In the genomic region with DNA sequence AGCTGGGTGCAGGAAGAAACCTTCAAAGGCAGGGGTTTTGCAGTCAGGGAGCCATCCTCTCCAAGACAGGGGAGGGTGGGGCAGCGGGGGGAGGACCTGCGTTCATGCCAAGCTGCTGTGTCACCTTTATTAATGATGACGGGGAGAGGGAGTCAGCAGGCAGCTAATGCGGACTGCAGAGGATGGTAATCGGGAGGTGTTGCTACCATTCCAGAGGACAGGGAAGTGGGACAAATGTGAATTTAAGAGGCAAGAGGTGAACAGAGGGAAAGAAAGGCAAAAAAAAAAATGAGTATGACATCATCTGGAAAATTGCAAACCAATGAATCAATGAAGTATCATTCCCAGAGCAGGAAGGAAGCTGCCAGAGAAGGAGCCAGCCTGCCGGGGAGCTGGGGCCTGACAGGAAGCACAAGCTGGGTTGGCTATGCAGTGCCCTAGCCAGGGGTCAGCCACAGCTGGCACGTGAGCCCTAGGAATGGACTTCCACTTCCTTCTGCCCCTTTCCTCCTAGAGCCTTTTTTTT, we compare ENCODE assay signal across 1 cellular context.
TF ChIP-seq lines count a peak whose summit lies in the region.

No MANE protein-coding gene starts in this region.

TF ChIP-seq in GM23338, 12 proteins besides CTCF, POLR2A, EP300 and RAD21 (continued from another document):
- TF ChIP-seq REST (IDR thresholded peaks at IDR 0.05; ENCODE audit: unreplicated experiment) (no peak), CREB1 (CRISPR knock-in tag; IDR thresholded peaks at IDR 0.05; ENCODE audit: low read depth) (no peak), ZNF331 (CRISPR knock-in tag; IDR thresholded peaks at IDR 0.05; ENCODE audit: low read depth) (no peak), POLR2AphosphoS5 (IDR thresholded peaks at IDR 0.05; ENCODE audit: low read depth) (no peak), ZNF114 (CRISPR knock-in tag; IDR thresholded peaks at IDR 0.05) (no peak), STAT1 (IDR thresholded peaks at IDR 0.05; ENCODE audit: unreplicated experiment) (no peak), NANOG (IDR thresholded peaks at IDR 0.05; ENCODE audit: borderline replicate concordance) (no peak), EZH2phosphoT487 (IDR thresholded peaks at IDR 0.05; ENCODE audit: unreplicated experiment) (no peak), ETS1 (IDR thresholded peaks at IDR 0.05) (no peak)
- TF ChIP-seq, protein P1, sequence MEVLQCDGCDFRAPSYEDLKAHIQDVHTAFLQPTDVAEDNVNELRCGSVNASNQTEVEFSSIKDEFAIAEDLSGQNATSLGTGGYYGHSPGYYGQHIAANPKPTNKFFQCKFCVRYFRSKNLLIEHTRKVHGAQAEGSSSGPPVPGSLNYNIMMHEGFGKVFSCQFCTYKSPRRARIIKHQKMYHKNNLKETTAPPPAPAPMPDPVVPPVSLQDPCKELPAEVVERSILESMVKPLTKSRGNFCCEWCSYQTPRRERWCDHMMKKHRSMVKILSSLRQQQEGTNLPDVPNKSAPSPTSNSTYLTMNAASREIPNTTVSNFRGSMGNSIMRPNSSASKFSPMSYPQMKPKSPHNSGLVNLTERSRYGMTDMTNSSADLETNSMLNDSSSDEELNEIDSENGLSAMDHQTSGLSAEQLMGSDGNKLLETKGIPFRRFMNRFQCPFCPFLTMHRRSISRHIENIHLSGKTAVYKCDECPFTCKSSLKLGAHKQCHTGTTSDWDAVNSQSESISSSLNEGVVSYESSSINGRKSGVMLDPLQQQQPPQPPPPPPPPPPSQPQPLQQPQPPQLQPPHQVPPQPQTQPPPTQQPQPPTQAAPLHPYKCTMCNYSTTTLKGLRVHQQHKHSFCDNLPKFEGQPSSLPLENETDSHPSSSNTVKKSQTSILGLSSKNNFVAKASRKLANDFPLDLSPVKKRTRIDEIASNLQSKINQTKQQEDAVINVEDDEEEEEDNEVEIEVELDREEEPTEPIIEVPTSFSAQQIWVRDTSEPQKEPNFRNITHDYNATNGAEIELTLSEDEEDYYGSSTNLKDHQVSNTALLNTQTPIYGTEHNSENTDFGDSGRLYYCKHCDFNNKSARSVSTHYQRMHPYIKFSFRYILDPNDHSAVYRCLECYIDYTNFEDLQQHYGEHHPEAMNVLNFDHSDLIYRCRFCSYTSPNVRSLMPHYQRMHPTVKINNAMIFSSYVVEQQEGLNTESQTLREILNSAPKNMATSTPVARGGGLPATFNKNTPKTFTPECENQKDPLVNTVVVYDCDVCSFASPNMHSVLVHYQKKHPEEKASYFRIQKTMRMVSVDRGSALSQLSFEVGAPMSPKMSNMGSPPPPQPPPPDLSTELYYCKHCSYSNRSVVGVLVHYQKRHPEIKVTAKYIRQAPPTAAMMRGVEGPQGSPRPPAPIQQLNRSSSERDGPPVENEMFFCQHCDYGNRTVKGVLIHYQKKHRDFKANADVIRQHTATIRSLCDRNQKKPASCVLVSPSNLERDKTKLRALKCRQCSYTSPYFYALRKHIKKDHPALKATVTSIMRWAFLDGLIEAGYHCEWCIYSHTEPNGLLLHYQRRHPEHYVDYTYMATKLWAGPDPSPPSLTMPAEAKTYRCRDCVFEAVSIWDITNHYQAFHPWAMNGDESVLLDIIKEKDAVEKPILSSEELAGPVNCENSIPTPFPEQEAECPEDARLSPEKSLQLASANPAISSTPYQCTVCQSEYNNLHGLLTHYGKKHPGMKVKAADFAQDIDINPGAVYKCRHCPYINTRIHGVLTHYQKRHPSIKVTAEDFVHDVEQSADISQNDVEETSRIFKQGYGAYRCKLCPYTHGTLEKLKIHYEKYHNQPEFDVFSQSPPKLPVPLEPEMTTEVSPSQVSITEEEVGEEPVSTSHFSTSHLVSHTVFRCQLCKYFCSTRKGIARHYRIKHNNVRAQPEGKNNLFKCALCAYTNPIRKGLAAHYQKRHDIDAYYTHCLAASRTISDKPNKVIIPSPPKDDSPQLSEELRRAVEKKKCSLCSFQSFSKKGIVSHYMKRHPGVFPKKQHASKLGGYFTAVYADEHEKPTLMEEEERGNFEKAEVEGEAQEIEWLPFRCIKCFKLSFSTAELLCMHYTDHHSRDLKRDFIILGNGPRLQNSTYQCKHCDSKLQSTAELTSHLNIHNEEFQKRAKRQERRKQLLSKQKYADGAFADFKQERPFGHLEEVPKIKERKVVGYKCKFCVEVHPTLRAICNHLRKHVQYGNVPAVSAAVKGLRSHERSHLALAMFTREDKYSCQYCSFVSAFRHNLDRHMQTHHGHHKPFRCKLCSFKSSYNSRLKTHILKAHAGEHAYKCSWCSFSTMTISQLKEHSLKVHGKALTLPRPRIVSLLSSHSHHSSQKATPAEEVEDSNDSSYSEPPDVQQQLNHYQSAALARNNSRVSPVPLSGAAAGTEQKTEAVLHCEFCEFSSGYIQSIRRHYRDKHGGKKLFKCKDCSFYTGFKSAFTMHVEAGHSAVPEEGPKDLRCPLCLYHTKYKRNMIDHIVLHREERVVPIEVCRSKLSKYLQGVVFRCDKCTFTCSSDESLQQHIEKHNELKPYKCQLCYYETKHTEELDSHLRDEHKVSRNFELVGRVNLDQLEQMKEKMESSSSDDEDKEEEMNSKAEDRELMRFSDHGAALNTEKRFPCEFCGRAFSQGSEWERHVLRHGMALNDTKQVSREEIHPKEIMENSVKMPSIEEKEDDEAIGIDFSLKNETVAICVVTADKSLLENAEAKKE (CRISPR knock-in tag; IDR thresholded peaks at IDR 0.05) = no peak
